9 cellular contexts compared by ENCODE assay signal in the genomic region with DNA sequence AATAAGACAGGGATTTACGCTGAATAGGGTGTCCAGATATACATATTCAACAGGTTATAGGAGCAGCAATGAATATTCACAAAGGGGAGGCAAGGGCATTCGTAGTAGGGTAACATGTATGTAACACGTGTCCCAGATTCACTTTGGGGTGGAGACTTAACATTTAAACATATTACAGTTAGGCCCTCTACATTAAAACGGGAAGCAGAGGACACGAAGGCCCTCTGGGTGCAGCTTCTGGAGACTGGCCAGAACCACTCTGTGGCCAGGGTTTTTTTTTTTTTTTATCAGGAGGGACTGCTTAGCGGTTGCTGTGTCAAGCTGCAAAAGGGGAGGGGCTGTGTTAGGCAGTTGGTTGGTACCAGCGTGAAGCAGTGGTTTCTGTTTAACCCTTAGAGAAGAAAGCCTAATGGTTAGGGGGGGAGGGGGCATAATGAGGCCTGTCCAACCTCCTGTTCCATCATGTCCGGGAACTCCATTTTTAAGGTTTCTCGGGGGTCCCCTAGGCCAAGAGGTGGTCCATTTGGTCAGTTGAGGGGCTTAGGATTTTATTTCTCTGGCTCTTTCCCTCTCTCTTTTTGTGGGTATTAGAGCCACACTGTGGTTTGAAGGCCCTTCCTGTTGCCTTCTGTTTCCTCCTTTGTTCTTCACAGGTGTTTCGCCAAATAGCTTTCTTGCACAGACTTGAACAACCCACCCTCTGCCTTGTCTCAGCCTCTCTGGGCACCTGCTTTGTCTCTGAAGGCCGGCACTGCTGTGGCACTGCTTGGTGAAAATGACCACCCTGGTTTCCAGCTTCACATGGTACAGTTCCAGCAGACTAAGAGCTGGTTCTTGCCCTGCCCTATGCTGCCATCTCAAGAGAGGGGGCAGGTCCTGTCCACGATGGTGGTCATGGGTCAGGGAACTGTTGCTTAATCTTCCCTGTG. TPM values are rescaled to one million over a fixed set of nuclear protein-coding genes. Genes with fewer than 3 reads are reported as not detected.
DNase-seq lines count a peak whose midpoint lies in the region; ATAC-seq, FAIRE-seq and TF ChIP-seq lines count a peak whose summit lies in the region.
"Had no signal": no experiment of that assay in that cellular context is flagged by ENCODE, and none has a peak within 500 bp of the region (broad histone marks: within the 10 kb centered on the region; RNA-seq: fewer than 3 reads in every experiment).

No MANE protein-coding gene starts in this region.

- POLR2A ChIA-PET in CD8-positive, alpha-beta memory T cell (lab: Charles Lee), result interaction anchor here (0.6 to 1.3 kb wide), 4 partner anchors 16 to 910 kb away, joined by 3 to 8 read pairs (median 4); a partner anchor contains a TSS
- POLR2A ChIA-PET in naive thymus-derived CD8-positive, alpha-beta T cell (lab: Charles Lee), result interaction anchor here (0.6 to 1.3 kb wide), 5 partner anchors 9 to 78 kb away, joined by 3 read pairs; a partner anchor contains a TSS

- H3K36me3 Mint-ChIP-seq in CD8-positive, alpha-beta memory T cell, result no peaks in the 10 kb centered on the region
- no peaks in the 10 kb centered on the region for H3K36me3 Mint-ChIP-seq in naive thymus-derived CD8-positive, alpha-beta T cell

- DNase-seq in CD8-positive, alpha-beta memory T cell, result peak in 2 of 5 donors; percentile 55 to 61
- DNase-seq in NCI-H510A (lab: John Stamatoyannopoulos, UW) (peak; percentile 54), bronchial epithelial cell (ENCODE audit: low read depth) (peak; percentile 65)
- peak in 3 of 10 donors; percentile 18 to 44 (median 42) for DNase-seq in naive thymus-derived CD8-positive, alpha-beta T cell
- DNase-seq in central memory CD4-positive, alpha-beta T cell, result no peak
- DNase-seq in effector CD4-positive, alpha-beta T cell, result no peak

- peak overlapping the region; percentile 15 to 89 (median 73) for H3K4me3 Mint-ChIP-seq in CD8-positive, alpha-beta memory T cell
- peak overlapping the region in 7 of 10 donors; percentile 12 to 51 (median 43) for H3K4me3 Mint-ChIP-seq in naive thymus-derived CD8-positive, alpha-beta T cell

- H3K4me1 Mint-ChIP-seq in CD8-positive, alpha-beta memory T cell, result peaks cover 56 to 68% (median 57%) of the 10 kb centered on the region in 3 donors
- H3K4me1 Mint-ChIP-seq in naive thymus-derived CD8-positive, alpha-beta T cell, result peaks cover 42 to 70% (median 51%) of the 10 kb centered on the region in 4 donors

- H3K27ac Mint-ChIP-seq in CD8-positive, alpha-beta memory T cell, result peak overlapping the region; percentile 60 to 98 (median 92)
- H3K27ac Mint-ChIP-seq in naive thymus-derived CD8-positive, alpha-beta T cell, result peak overlapping the region; percentile 37 to 90 (median 80)

- H3K27ac ChIP-seq in CD8-positive, alpha-beta memory T cell (ENCODE audit: low read depth, low read length), result peak overlapping the region; percentile 39
- H3K27ac ChIP-seq: SJSA1 had no signal

- H3K4me3 ChIP-seq in CD8-positive, alpha-beta memory T cell (ENCODE audit: low read length), result peak overlapping the region; percentile 35
- H3K4me3 ChIP-seq in bronchial epithelial cell (ENCODE audit: low read depth, low read length), result no peak overlapping the region
- H3K4me3 ChIP-seq: SJSA1 had no signal

- CTCF ChIA-PET in CD8-positive, alpha-beta memory T cell (lab: Charles Lee), result interaction anchor here (0.7 to 2.8 kb wide), 6 partner anchors 9 to 38 kb away, joined by 3 to 7 read pairs (median 3); no protein-coding TSS in a partner anchor

- ATAC-seq in GM18867 (IDR thresholded peaks at IDR 0.05; ENCODE audit: unreplicated experiment) (peak; percentile 55), HG02973 (IDR thresholded peaks at IDR 0.05; ENCODE audit: unreplicated experiment) (peak; percentile 37)
- no peak for ATAC-seq in naive thymus-derived CD8-positive, alpha-beta T cell

- no peaks in the 10 kb centered on the region for H3K27me3 ChIP-seq in CD8-positive, alpha-beta memory T cell (ENCODE audit: insufficient read depth, low read length, poor library complexity, severe bottlenecking)
- H3K27me3 ChIP-seq in bronchial epithelial cell (ENCODE audit: control insufficient read depth, insufficient read depth, low read length), result no peaks in the 10 kb centered on the region
- H3K27me3 ChIP-seq: SJSA1 had no signal

- FAIRE-seq in bronchial epithelial cell (lab: Jason Lieb, UNC), result no peak

- peaks cover 50% of the 10 kb centered on the region for H3K4me1 ChIP-seq in CD8-positive, alpha-beta memory T cell (ENCODE audit: insufficient read depth, low read length)

- H3K9me3 Mint-ChIP-seq in CD8-positive, alpha-beta memory T cell, result no peaks in the 10 kb centered on the region
- peaks cover 0 to 2% (median 0%) of the 10 kb centered on the region in 9 donors for H3K9me3 Mint-ChIP-seq in naive thymus-derived CD8-positive, alpha-beta T cell

- H3K27me3 Mint-ChIP-seq in CD8-positive, alpha-beta memory T cell, result no peaks in the 10 kb centered on the region
- H3K27me3 Mint-ChIP-seq in naive thymus-derived CD8-positive, alpha-beta T cell, result no peaks in the 10 kb centered on the region

- H3K9me3 ChIP-seq in CD8-positive, alpha-beta memory T cell (ENCODE audit: low read length), result no peaks in the 10 kb centered on the region
- H3K9me3 ChIP-seq: SJSA1 had no signal

- H3K36me3 ChIP-seq in CD8-positive, alpha-beta memory T cell (ENCODE audit: insufficient read depth, low read length), result no peaks in the 10 kb centered on the region
- H3K36me3 ChIP-seq in bronchial epithelial cell (ENCODE audit: control insufficient read depth, insufficient read depth, low read length), result no peaks in the 10 kb centered on the region
- H3K36me3 ChIP-seq: SJSA1 had no signal

- no peak for TF ChIP-seq CTCF in bronchial epithelial cell (IDR thresholded peaks at IDR 0.05; ENCODE audit: insufficient read depth, low read length, severe bottlenecking)

RNA-seq across cellular contexts. Expression of a gene that starts 26.4 kb away (rescaled TPM):
- total RNA-seq in CD8-positive, alpha-beta memory T cell, result 10 to 100 TPM; 94.8 to 95.7 TPM
- polyA plus RNA-seq in CD8-positive, alpha-beta memory T cell, result 762 TPM
- not detected in 2 replicates for total RNA-seq in bronchial epithelial cell
- total RNA-seq in naive thymus-derived CD8-positive, alpha-beta T cell, result 10 to 100 TPM; 14.7 to 16.8 TPM
- 100 to 1,000 TPM in 1 of 3 donors, 10 to 100 TPM in 2; 58.3 to 435 (median 84.3) TPM for polyA plus RNA-seq in naive thymus-derived CD8-positive, alpha-beta T cell
- total RNA-seq: SJSA1 had no signal

Comparison
In these comparisons a context has a peak if more than half of its experiments do, and no peak if none do; other contexts are left out.
1. DNase-seq: peak in NCI-H510A (single experiment) and bronchial epithelial cell (single experiment); none in central memory CD4-positive, alpha-beta T cell (single experiment) and effector CD4-positive, alpha-beta T cell (single experiment).
2. ATAC-seq: peak in GM18867 (single experiment) and HG02973 (single experiment); none in naive thymus-derived CD8-positive, alpha-beta T cell (0 of 2).
3. RNA of a gene that starts 26.4 kb away (total RNA-seq): 94.8 to 95.7 TPM in CD8-positive, alpha-beta memory T cell and 14.7 to 16.8 TPM in naive thymus-derived CD8-positive, alpha-beta T cell; not detected in bronchial epithelial cell; every median in the first group is over 10 times any median in the second.